In the genomic region with DNA sequence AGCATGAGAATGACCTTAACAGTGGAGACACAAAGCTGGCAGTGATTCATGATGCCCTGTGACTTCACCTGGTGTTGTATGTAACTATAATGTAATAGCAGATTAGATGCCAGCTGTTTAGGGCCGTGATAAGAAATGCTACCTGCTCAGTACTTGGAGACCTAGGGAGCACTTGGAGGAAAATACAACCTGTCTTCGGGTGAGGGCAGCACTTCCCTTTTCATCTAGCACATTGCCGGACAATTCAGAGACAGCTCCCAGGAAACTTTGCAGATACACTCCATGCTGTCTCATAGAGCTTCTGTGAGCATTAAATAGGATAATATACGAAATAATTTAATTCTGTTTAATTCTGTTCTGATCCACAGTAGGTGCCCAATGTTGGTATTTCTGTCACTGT, we compare ENCODE assay signal across 24 cellular contexts.
"Had no signal": no experiment of that assay in that cellular context is flagged by ENCODE, and none has a peak within 500 bp of the region (broad histone marks: within the 10 kb centered on the region; RNA-seq: fewer than 3 reads in every experiment).

No MANE protein-coding gene starts in this region.

- DNase-seq: activated CD4-positive, alpha-beta T cell treated with anti-CD3 and anti-CD28 coated beads for 36 hours; activated CD8-positive, alpha-beta memory T cell treated with anti-CD3 and anti-CD28 coated beads, Interleukin-2, amount 50 U/mL, for 4 hours; activated CD8-positive, alpha-beta T cell treated with anti-CD3 and anti-CD28 coated beads for 36 hours; activated gamma-delta T cell treated with Interleukin-2 at 50 U/mL for 16 hours; activated naive CD4-positive, alpha-beta T cell treated with anti-CD3 and anti-CD28 coated beads, Interleukin-2, amount 10 ng/mL, durations not matched to agents 7 days and 5 days; activated naive CD8-positive, alpha-beta T cell treated with anti-CD3 and anti-CD28 coated beads for 36 hours; activated T-cell treated with anti-CD3 and anti-CD28 coated beads, Interleukin-2, amount 50 U/mL, for 72 hours; anterior cingulate cortex; cerebellar nuclear complex; Kasumi-1; NCI-H1048; NCI-H146; NCI-H187 treated with DMSO at 0.1 percent for 48 hours; NCI-H2081 treated with DMSO at 0.1 percent for 48 hours; NCI-H446; NCI-H524 treated with DMSO at 0.1 percent for 48 hours; NCI-H748 treated with DMSO at 0.1 percent for 48 hours; SHP77; T-cell; T-helper 2 cell; WERI-Rb-1 had no signal

- H3K9me3 Mint-ChIP-seq: activated CD8-positive, alpha-beta T cell treated with anti-CD3 and anti-CD28 coated beads for 36 hours; activated naive CD4-positive, alpha-beta T cell treated with anti-CD3 and anti-CD28 coated beads, Interleukin-2, amount 10 ng/mL, durations not matched to agents 7 days and 5 days; activated naive CD8-positive, alpha-beta T cell treated with anti-CD3 and anti-CD28 coated beads for 36 hours; activated T-helper 2 cell treated with anti-CD3 and anti-CD28 coated beads, Interferon-gamma antibody, Interleukin-2, Interleukin-4, amounts not matched to agents 10 μg/mL and 5 μg/mL and 100 μg/mL, durations not matched to agents 14 hours and 24 hours and 36 hours had no signal

- H3K27ac ChIP-seq: WERI-Rb-1 had no signal

- H3K4me1 Mint-ChIP-seq: activated CD4-positive, alpha-beta T cell treated with anti-CD3 and anti-CD28 coated beads for 36 hours; activated naive CD4-positive, alpha-beta T cell treated with anti-CD3 and anti-CD28 coated beads, Interleukin-2, amount 10 ng/mL, durations not matched to agents 7 days and 5 days; activated naive CD8-positive, alpha-beta T cell treated with anti-CD3 and anti-CD28 coated beads for 36 hours; T-cell had no signal

- H3K36me3 Mint-ChIP-seq: activated naive CD4-positive, alpha-beta T cell treated with anti-CD3 and anti-CD28 coated beads, Interleukin-2, amount 10 ng/mL, durations not matched to agents 7 days and 5 days; activated naive CD8-positive, alpha-beta T cell treated with anti-CD3 and anti-CD28 coated beads for 36 hours; T-cell had no signal

- H3K4me3 Mint-ChIP-seq: activated CD4-positive, alpha-beta T cell treated with anti-CD3 and anti-CD28 coated beads for 36 hours; activated CD8-positive, alpha-beta T cell treated with anti-CD3 and anti-CD28 coated beads for 36 hours; activated naive CD4-positive, alpha-beta T cell treated with anti-CD3 and anti-CD28 coated beads, Interleukin-2, amount 10 ng/mL, durations not matched to agents 7 days and 5 days; activated naive CD8-positive, alpha-beta T cell treated with anti-CD3 and anti-CD28 coated beads for 36 hours; activated T-cell treated with anti-CD3 and anti-CD28 coated beads, Interleukin-2, amount 50 U/mL, for 72 hours; T-cell had no signal

- H3K27me3 Mint-ChIP-seq: activated CD4-positive, alpha-beta T cell treated with anti-CD3 and anti-CD28 coated beads for 36 hours; activated CD8-positive, alpha-beta T cell treated with anti-CD3 and anti-CD28 coated beads for 36 hours; activated naive CD4-positive, alpha-beta T cell treated with anti-CD3 and anti-CD28 coated beads, Interleukin-2, amount 10 ng/mL, durations not matched to agents 7 days and 5 days; activated naive CD8-positive, alpha-beta T cell treated with anti-CD3 and anti-CD28 coated beads for 36 hours; T-cell had no signal

- H3K36me3 ChIP-seq: WERI-Rb-1 had no signal

- FAIRE-seq: colon, RCC 7860 had no signal

- ATAC-seq: activated CD4-positive, alpha-beta T cell treated with anti-CD3 and anti-CD28 coated beads for 36 hours; activated CD8-positive, alpha-beta T cell treated with anti-CD3 and anti-CD28 coated beads for 36 hours; activated T-cell treated with anti-CD3 and anti-CD28 coated beads, Interleukin-2, amount 50 U/mL, for 72 hours; T-cell had no signal

- H3K27ac Mint-ChIP-seq: activated CD4-positive, alpha-beta T cell treated with anti-CD3 and anti-CD28 coated beads for 36 hours; activated CD8-positive, alpha-beta T cell treated with anti-CD3 and anti-CD28 coated beads for 36 hours; activated naive CD4-positive, alpha-beta T cell treated with anti-CD3 and anti-CD28 coated beads, Interleukin-2, amount 10 ng/mL, durations not matched to agents 7 days and 5 days; activated naive CD8-positive, alpha-beta T cell treated with anti-CD3 and anti-CD28 coated beads for 36 hours; activated T-cell treated with anti-CD3 and anti-CD28 coated beads, Interleukin-2, amount 50 U/mL, for 72 hours; activated T-helper 2 cell treated with anti-CD3 and anti-CD28 coated beads, Interferon-gamma antibody, Interleukin-2, Interleukin-4, amounts not matched to agents 10 μg/mL and 5 μg/mL and 100 μg/mL, durations not matched to agents 14 hours and 24 hours and 36 hours; T-cell had no signal
